Comparison of ENCODE assay signal across 12 cellular contexts in genomic region chr5:119368238-119368630, GRCh38. TPM values are rescaled to one million over a fixed set of nuclear protein-coding genes. Genes with fewer than 3 reads are reported as not detected.
DNase-seq lines count a peak whose midpoint lies in the region; ATAC-seq lines count a peak whose summit lies in the region.
"Had no signal": no experiment of that assay in that cellular context is flagged by ENCODE, and none has a peak within 500 bp of the region (broad histone marks: within the 10 kb centered on the region; RNA-seq: fewer than 3 reads in every experiment).

No MANE protein-coding gene starts in this region.

- peak; percentile 29 for ATAC-seq in GM18867 (IDR thresholded peaks at IDR 0.05; ENCODE audit: unreplicated experiment)
- peak; percentile 67 for ATAC-seq in T-helper 17 cell
- peak; percentile 22 for ATAC-seq in activated naive CD8-positive, alpha-beta T cell treated with anti-CD3 and anti-CD28 coated beads, Interleukin-2, amount 50 U/mL, for 24 hours
- no peak for ATAC-seq in GM21717 (IDR thresholded peaks at IDR 0.05; ENCODE audit: unreplicated experiment)
- no peak for ATAC-seq in GM18498 (IDR thresholded peaks at IDR 0.05; ENCODE audit: unreplicated experiment)
- no peak for ATAC-seq in left colon

- no peaks in the 10 kb centered on the region for H3K9me3 ChIP-seq in T-helper 17 cell (ENCODE audit: control insufficient read depth, low read length, poor library complexity, severe bottlenecking)
- H3K9me3 ChIP-seq: right lobe of liver had no signal

- intact Hi-C loops in left colon (cut with DNase I, micrococcal nuclease): no loop called here

- H3K27ac Mint-ChIP-seq in T-helper 17 cell: peak overlapping the region; percentile 98
- peak overlapping the region; percentile 100 for H3K27ac Mint-ChIP-seq in activated naive CD8-positive, alpha-beta T cell treated with anti-CD3 and anti-CD28 coated beads, Interleukin-2, amount 50 U/mL, for 24 hours

- H3K9me3 Mint-ChIP-seq in activated naive CD8-positive, alpha-beta T cell treated with anti-CD3 and anti-CD28 coated beads, Interleukin-2, amount 50 U/mL, for 24 hours: no peaks in the 10 kb centered on the region

- peaks cover 5% of the 10 kb centered on the region for H3K36me3 Mint-ChIP-seq in T-helper 17 cell (ENCODE audit: low read depth)
- H3K36me3 Mint-ChIP-seq in activated naive CD8-positive, alpha-beta T cell treated with anti-CD3 and anti-CD28 coated beads, Interleukin-2, amount 50 U/mL, for 24 hours (ENCODE audit: low read depth): peaks cover 71% of the 10 kb centered on the region

- no peaks in the 10 kb centered on the region for H3K27me3 Mint-ChIP-seq in T-helper 17 cell
- no peaks in the 10 kb centered on the region for H3K27me3 Mint-ChIP-seq in activated naive CD8-positive, alpha-beta T cell treated with anti-CD3 and anti-CD28 coated beads, Interleukin-2, amount 50 U/mL, for 24 hours

- peak overlapping the region; percentile 82 for H3K4me3 Mint-ChIP-seq in T-helper 17 cell
- H3K4me3 Mint-ChIP-seq in activated naive CD8-positive, alpha-beta T cell treated with anti-CD3 and anti-CD28 coated beads, Interleukin-2, amount 50 U/mL, for 24 hours: peak overlapping the region; percentile 80

- H3K4me1 Mint-ChIP-seq in T-helper 17 cell: peaks cover 54% of the 10 kb centered on the region
- peaks cover 88% of the 10 kb centered on the region for H3K4me1 Mint-ChIP-seq in activated naive CD8-positive, alpha-beta T cell treated with anti-CD3 and anti-CD28 coated beads, Interleukin-2, amount 50 U/mL, for 24 hours

- DNase-seq in T-helper 17 cell: peak in 2 of 3 donors; percentile 23 to 30
- no peak for DNase-seq in activated naive CD8-positive, alpha-beta T cell treated with anti-CD3 and anti-CD28 coated beads, Interleukin-2, amount 50 U/mL, for 24 hours
- peak; percentile 63 for DNase-seq in stimulated activated CD4-positive, alpha-beta T cell treated with anti-CD3 and anti-CD28 coated beads, Interleukin-4, amount 100 ng/mL, for 24 hours
- no peak for DNase-seq in pons (ENCODE audit: low spot score)
- DNase-seq in left colon: no peak
- DNase-seq: GDM1, NCI-H2171 treated with DMSO at 0.1 percent for 48 hours, right lobe of liver, T1000 had no signal

RNA-seq across cellular contexts. Expression of gene TNFAIP8, which starts 12.4 kb away (rescaled TPM):
- total RNA-seq in T-helper 17 cell: 100 to 1,000 TPM; 130 to 140 TPM
- total RNA-seq in left colon: 10 to 100 TPM in 1 of 2 donors, 1 to 10 TPM in 1; 7.0 to 11.8 TPM

Comparison
In these comparisons a context has a peak if more than half of its experiments do, and no peak if none do; other contexts are left out.
1. ATAC-seq: peak in GM18867 (single experiment), T-helper 17 cell (single experiment) and activated naive CD8-positive, alpha-beta T cell treated with anti-CD3 and anti-CD28 coated beads, Interleukin-2, amount 50 U/mL, for 24 hours (single experiment); none in GM21717 (single experiment), GM18498 (single experiment) and left colon (single experiment).
2. DNase-seq: peak in T-helper 17 cell (2 of 3) and stimulated activated CD4-positive, alpha-beta T cell treated with anti-CD3 and anti-CD28 coated beads, Interleukin-4, amount 100 ng/mL, for 24 hours (single experiment); none in activated naive CD8-positive, alpha-beta T cell treated with anti-CD3 and anti-CD28 coated beads, Interleukin-2, amount 50 U/mL, for 24 hours (single experiment), pons (single experiment) and left colon (0 of 2).
3. RNA of gene TNFAIP8, which starts 12.4 kb away (total RNA-seq): 130 to 140 TPM in T-helper 17 cell; 7.0 to 11.8 TPM in left colon; every median in the first group is over 10 times any median in the second.